ENCODE assay signal across 12 cellular contexts in genomic region chr1:10388387-10388715, GRCh38. TPM values are rescaled to one million over a fixed set of nuclear protein-coding genes. Genes with fewer than 3 reads are reported as not detected.
DNase-seq lines count a peak whose midpoint lies in the region; TF ChIP-seq lines count a peak whose summit lies in the region.
"Had no signal": no experiment of that assay in that cellular context is flagged by ENCODE, and none has a peak within 500 bp of the region (broad histone marks: within the 10 kb centered on the region; RNA-seq: fewer than 3 reads in every experiment).

No MANE protein-coding gene starts in this region.

- H3K9ac ChIP-seq in BLaER1 (no peak overlapping the region), mammary epithelial cell (ENCODE audit: insufficient read depth, low read length) (no peak overlapping the region)

- H2AFZ ChIP-seq in PC-9 (no peak overlapping the region), mammary epithelial cell (ENCODE audit: low read depth, low read length) (no peak overlapping the region)

- peak overlapping the region; percentile 93 for H3K27ac Mint-ChIP-seq in osteocyte (ENCODE audit: unreplicated experiment)
- H3K27ac Mint-ChIP-seq: activated CD4-positive, alpha-beta T cell treated with anti-CD3 and anti-CD28 coated beads for 36 hours; activated naive CD8-positive, alpha-beta T cell treated with anti-CD3 and anti-CD28 coated beads, Interleukin-2, amount 10 ng/mL, durations not matched to agents 7 days and 5 days had no signal

- peaks cover 27% of the 10 kb centered on the region for H3K4me1 ChIP-seq in BLaER1
- peaks cover 23% of the 10 kb centered on the region for H3K4me1 ChIP-seq in PC-9 (replicated peaks; ENCODE audit: insufficient read depth)
- peaks cover 11% of the 10 kb centered on the region for H3K4me1 ChIP-seq in mammary epithelial cell (ENCODE audit: insufficient read depth, low read length)

- no peaks in the 10 kb centered on the region for H3K27me3 Mint-ChIP-seq in osteocyte (ENCODE audit: unreplicated experiment)
- H3K27me3 Mint-ChIP-seq: activated CD4-positive, alpha-beta T cell treated with anti-CD3 and anti-CD28 coated beads for 36 hours; activated naive CD8-positive, alpha-beta T cell treated with anti-CD3 and anti-CD28 coated beads, Interleukin-2, amount 10 ng/mL, durations not matched to agents 7 days and 5 days had no signal

- in situ Hi-C loops in mammary epithelial cell (cut with MboI; ENCODE audit: low sequenced_read_pairs in 2 of 2): no loop called here

- no peaks in the 10 kb centered on the region for H3K9me2 ChIP-seq in PC-9 (ENCODE audit: insufficient read depth)

- dilution Hi-C loops in mammary epithelial cell (cut with HindIII; ENCODE audit: low sequenced_read_pairs): no loop called here

- TF ChIP-seq CTCF in PC-9 (conservative IDR thresholded peaks at IDR 0.05): no peak
- TF ChIP-seq CTCF in fibroblast of the aortic adventitia (IDR thresholded peaks at IDR 0.05; ENCODE audit: insufficient read depth, low read length): no peak
- no peak for TF ChIP-seq CTCF in osteocyte (IDR thresholded peaks at IDR 0.05)
- TF ChIP-seq CTCF in mammary epithelial cell (conservative IDR thresholded peaks at IDR 0.05 in 1 of 2, IDR thresholded peaks at IDR 0.05 in 1 of 2; ENCODE audit: extremely low read depth in 1 of 2, insufficient read depth in 1 of 2, low read depth in 1 of 2, low read length in 2 of 2): no peak

- H3K4me3 ChIP-seq in BLaER1 (no peak overlapping the region), PC-9 (peak overlapping the region; percentile 9; the same call in 1 of the 2 replicates), fibroblast of the aortic adventitia (ENCODE audit: low read depth, low read length) (peak overlapping the region; percentile 45), mammary epithelial cell (replicated peaks in 1 of 3; ENCODE audit: insufficient read depth in 1 of 3, low read depth in 2 of 3, low read length in 3 of 3) (no peak overlapping the region)

- intact Hi-C loops in PC-9 (cut with micrococcal nuclease; ENCODE audit: unreplicated experiment): loop anchor here (1.0 kb wide), 1 partner anchor 10 kb away; no protein-coding TSS in a partner anchor
- intact Hi-C loops in mammary epithelial cell (cut with micrococcal nuclease): loop anchor here (1.0 kb wide), 1 partner anchor 10 kb away; no protein-coding TSS in a partner anchor

- peaks cover 8% of the 10 kb centered on the region for H3K36me3 Mint-ChIP-seq in osteocyte (ENCODE audit: unreplicated experiment)
- H3K36me3 Mint-ChIP-seq: activated naive CD8-positive, alpha-beta T cell treated with anti-CD3 and anti-CD28 coated beads, Interleukin-2, amount 10 ng/mL, durations not matched to agents 7 days and 5 days had no signal

- H3K36me3 ChIP-seq in BLaER1 (0 out of 2 replicates have a peak, but pooled peaks cover 4% of the 10 kb centered on the region), PC-9 (ENCODE audit: low read depth) (no peaks in the 10 kb centered on the region), mammary epithelial cell (ENCODE audit: insufficient read depth, low read length) (no peaks in the 10 kb centered on the region)

- H3K4me3 Mint-ChIP-seq in osteocyte (ENCODE audit: unreplicated experiment): peak overlapping the region; percentile 53
- H3K4me3 Mint-ChIP-seq: activated CD4-positive, alpha-beta T cell treated with anti-CD3 and anti-CD28 coated beads for 36 hours; activated naive CD8-positive, alpha-beta T cell treated with anti-CD3 and anti-CD28 coated beads, Interleukin-2, amount 10 ng/mL, durations not matched to agents 7 days and 5 days had no signal

- H4K20me1 ChIP-seq in BLaER1: no peaks in the 10 kb centered on the region
- no peaks in the 10 kb centered on the region for H4K20me1 ChIP-seq in PC-9 (ENCODE audit: insufficient read depth)
- H4K20me1 ChIP-seq in mammary epithelial cell (ENCODE audit: insufficient read depth, low read length): no peaks in the 10 kb centered on the region

- no peaks in the 10 kb centered on the region for H3K9me3 Mint-ChIP-seq in osteocyte (ENCODE audit: unreplicated experiment)
- H3K9me3 Mint-ChIP-seq: activated naive CD8-positive, alpha-beta T cell treated with anti-CD3 and anti-CD28 coated beads, Interleukin-2, amount 10 ng/mL, durations not matched to agents 7 days and 5 days had no signal

- H3F3A ChIP-seq in PC-9 (ENCODE audit: insufficient read depth, low read depth): peaks cover 24% of the 10 kb centered on the region

- POLR2A ChIA-PET in PC-9 (lab: Charles Lee; ENCODE audit: unreplicated experiment) (interaction anchor here (1.0 kb wide), 1 partner anchor 10 kb away, joined by 8 read pairs; the partner anchor contains the start of gene PGD), HEK293T (lab: Yijun Ruan, JAX) (interaction anchor here (2.8 kb wide), 1 partner anchor 11 kb away, joined by 10 read pairs; the partner anchor contains the start of gene PGD)

- H3K4me2 ChIP-seq in BLaER1 (peak overlapping the region; percentile 58), PC-9 (peak overlapping the region; percentile 69), mammary epithelial cell (ENCODE audit: insufficient read depth, low read depth, low read length) (no peak overlapping the region)

- BruUV-seq in PC-9 (replicated peaks; lab: Mats Ljungman, UMichigan) (no TSS peak), mammary epithelial cell (replicated peaks; lab: Mats Ljungman, UMichigan) (no TSS peak)

- peaks cover 2% of the 10 kb centered on the region; the same call in 1 of the 2 replicates for H3K9me3 ChIP-seq in BLaER1
- no peaks in the 10 kb centered on the region for H3K9me3 ChIP-seq in PC-9 (ENCODE audit: insufficient read depth, low read depth)
- H3K9me3 ChIP-seq in mammary epithelial cell (replicated peaks; ENCODE audit: insufficient read depth, low read length): no peaks in the 10 kb centered on the region

- peaks cover 23% of the 10 kb centered on the region for H3K4me1 Mint-ChIP-seq in osteocyte (ENCODE audit: unreplicated experiment)

- 96% methylated on average over 3 of the region's 3 CpGs for WGBS in mammary epithelial cell (ENCODE audit: low coverage, missing lambda C conversion rate)

- H3K27me3 ChIP-seq in BLaER1 (no peaks in the 10 kb centered on the region), PC-9 (ENCODE audit: insufficient read depth, low read depth) (no peaks in the 10 kb centered on the region), mammary epithelial cell (ENCODE audit: insufficient read depth, low read length) (no peaks in the 10 kb centered on the region)

- 0 out of 2 replicates have a peak overlapping the region, but pooled peaks have one; percentile 28 for H3K27ac ChIP-seq in BLaER1
- H3K27ac ChIP-seq in PC-9: peak overlapping the region; percentile 96
- H3K27ac ChIP-seq in mammary epithelial cell (ENCODE audit: insufficient read depth, low read depth, low read length): no peak overlapping the region
- H3K27ac ChIP-seq: C4-2B had no signal

- CTCF ChIA-PET in PC-9 (lab: Charles Lee): no interaction called here
- CTCF ChIA-PET in HEK293T (lab: Yijun Ruan, JAX): interaction anchor here (0.7 kb wide), 1 partner anchor 438 kb away, joined by 4 read pairs; no protein-coding TSS in a partner anchor
- CTCF ChIA-PET in mammary epithelial cell (lab: Charles Lee; ENCODE audit: low non-redundant PET): no interaction called here

- H3K79me2 ChIP-seq in PC-9 (ENCODE audit: low read depth) (no peaks in the 10 kb centered on the region), mammary epithelial cell (ENCODE audit: insufficient read depth, low read length) (no peaks in the 10 kb centered on the region)

- DNase-seq in PC-9: peak in 1 of 2 experiments; percentile 52
- DNase-seq in fibroblast of the aortic adventitia (ENCODE audit: low read depth): no peak
- no peak for DNase-seq in osteocyte (ENCODE audit: extremely low spot score, unreplicated experiment)
- no peak for DNase-seq in HEK293T (ENCODE audit: extremely low spot score)
- DNase-seq in C1 segment of cervical spinal cord (lab: John Stamatoyannopoulos, UW): no peak
- no peak for DNase-seq in mammary epithelial cell
- DNase-seq in activated T-cell treated with anti-CD3 and anti-CD28 coated beads, Interleukin-2, amount 50 U/mL, for 48 hours: no peak
- DNase-seq: activated CD4-positive, alpha-beta T cell treated with anti-CD3 and anti-CD28 coated beads for 36 hours; activated naive CD8-positive, alpha-beta T cell treated with anti-CD3 and anti-CD28 coated beads, Interleukin-2, amount 10 ng/mL, durations not matched to agents 7 days and 5 days; islet precursor cell had no signal

TF ChIP-seq in HEK293T, 16 proteins besides CTCF, POLR2A, EP300 and RAD21 (continues in another document):
- TF ChIP-seq HDGF (IDR thresholded peaks at IDR 0.05; ENCODE audit: borderline replicate concordance) (no peak), NFRKB (IDR thresholded peaks at IDR 0.05) (no peak), L3MBTL2 (conservative IDR thresholded peaks at IDR 0.05) (no peak), FOXA1 (IDR thresholded peaks at IDR 0.05) (no peak), PKNOX1 (IDR thresholded peaks at IDR 0.05) (no peak), TARDBP (IDR thresholded peaks at IDR 0.05) (no peak), FOXM1 (IDR thresholded peaks at IDR 0.05; ENCODE audit: borderline replicate concordance) (no peak), ARNT (IDR thresholded peaks at IDR 0.05) (no peak), SUZ12 (IDR thresholded peaks at IDR 0.05) (no peak), BHLHE40 (IDR thresholded peaks at IDR 0.05; ENCODE audit: borderline replicate concordance) (no peak), SP1 (IDR thresholded peaks at IDR 0.05) (no peak), ELF4 (IDR thresholded peaks at IDR 0.05) (no peak), ZNF384 (IDR thresholded peaks at IDR 0.05) (no peak), FOXK2 (IDR thresholded peaks at IDR 0.05) (no peak)

RNA-seq across cellular contexts. Expression of gene PGD, which starts 10.5 kb away (rescaled TPM):
- 526 and 559 TPM in 2 replicates for total RNA-seq in PC-9 (2021)
- 108 and 494 TPM in 2 replicates for total RNA-seq in fibroblast of the aortic adventitia (ENCODE audit: low replicate concordance)
- total RNA-seq in osteocyte: 197 and 199 TPM in 2 replicates
- total RNA-seq in mammary epithelial cell: 100 to 1,000 TPM in 1 of 2 donors, 10 to 100 TPM in 1; 99.0 to 144 TPM
- polyA plus RNA-seq in mammary epithelial cell: 63.1 TPM
- 184 TPM for polyA minus RNA-seq in mammary epithelial cell

RNA-seq across cellular contexts. Expression of gene CENPS, which starts 41.9 kb away (rescaled TPM):
- total RNA-seq in PC-9 (2021) (28.5 and 35.9 TPM in 2 replicates), fibroblast of the aortic adventitia (ENCODE audit: low replicate concordance) (11.0 and 25.8 TPM in 2 replicates), osteocyte (12.0 and 14.1 TPM in 2 replicates), mammary epithelial cell (10 to 100 TPM in 1 of 2 donors, 1 to 10 TPM in 1; 9.7 to 24.1 TPM)
- polyA plus RNA-seq in mammary epithelial cell: 14.9 TPM
- polyA minus RNA-seq in mammary epithelial cell: not detected

Comparison
In these comparisons a context has a peak if more than half of its experiments do, and no peak if none do; other contexts are left out.
1. H3K4me3 ChIP-seq: peak in PC-9 (single experiment) and fibroblast of the aortic adventitia (single experiment); none in BLaER1 (single experiment) and mammary epithelial cell (0 of 3).